8 cellular contexts compared by ENCODE assay signal in genomic region chr11:18672209-18672608, GRCh38. TPM values are rescaled to one million over a fixed set of nuclear protein-coding genes. Genes with fewer than 3 reads are reported as not detected.
DNase-seq lines count a peak whose midpoint lies in the region; ATAC-seq and TF ChIP-seq lines count a peak whose summit lies in the region.
"Not testable (repeated sequence)": the region's sequence is repeated elsewhere in the genome, so short reads cannot be mapped to it uniquely, and the experiment has no call there.

No MANE protein-coding gene starts in this region.

- not testable (repeated sequence) for H3K36me3 ChIP-seq in mucosa of descending colon (ENCODE audit: low read depth)

- not testable (repeated sequence) for H3K4me3 ChIP-seq in GM12865 (ENCODE audit: low read depth, low read length); mucosa of descending colon

- peak; percentile 84 for ATAC-seq in activated naive CD8-positive, alpha-beta T cell treated with anti-CD3 and anti-CD28 coated beads, Interleukin-2, amount 10 ng/mL, durations not matched to agents 7 days and 5 days (ENCODE audit: low read depth)
- ATAC-seq in mucosa of descending colon, result peak; percentile 73

- POLR2A ChIA-PET in activated naive CD8-positive, alpha-beta T cell treated with anti-CD3 and anti-CD28 coated beads, Interleukin-2, amount 10 ng/mL, durations not matched to agents 7 days and 5 days (lab: Charles Lee), result interaction anchor here (1.2 kb wide), 1 partner anchor 39 kb away, joined by 8 read pairs; the partner anchor contains the start of gene SPTY2D1

- DNase-seq in A172 (ENCODE audit: low spot score) (peak; percentile 67), GM12865 (ENCODE audit: low read depth) (peak; percentile 4), NOMO-1 treated with DMSO at 0.1 percent for 48 hours (lab: John Stamatoyannopoulos, UW; ENCODE audit: unreplicated experiment) (peak; percentile 5), mucosa of descending colon (peak in 1 of 3 donors; percentile 20)
- DNase-seq in activated CD4-positive, alpha-beta T cell treated with anti-CD3 and anti-CD28 coated beads for 1 hour, result peak; percentile 16
- DNase-seq in activated T-cell treated with anti-CD3 and anti-CD28 coated beads, Interleukin-2, amount 50 U/mL, for 1 hour, result peak; percentile 44
- peak; percentile 45 for DNase-seq in activated naive CD8-positive, alpha-beta T cell treated with anti-CD3 and anti-CD28 coated beads, Interleukin-2, amount 10 ng/mL, durations not matched to agents 7 days and 5 days
- DNase-seq in stimulated activated CD8-positive, alpha-beta memory T cell treated with anti-CD3 and anti-CD28 coated beads, Interleukin-12 subunit alpha, Interleukin-12 subunit beta, amount 100 ng/mL, for 1 hour (ENCODE audit: low read depth), result peak; percentile 34

- not testable (repeated sequence) for H3K4me1 ChIP-seq in mucosa of descending colon (ENCODE audit: low read depth)

- peak overlapping the region; percentile 97 for H3K27ac Mint-ChIP-seq in activated naive CD8-positive, alpha-beta T cell treated with anti-CD3 and anti-CD28 coated beads, Interleukin-2, amount 10 ng/mL, durations not matched to agents 7 days and 5 days

- not testable (repeated sequence) for H3K9me3 ChIP-seq in mucosa of descending colon

- intact Hi-C loops in mucosa of descending colon (cut with DNase I, micrococcal nuclease), result not testable (repeated sequence)

- TF ChIP-seq CTCF in GM12865 (IDR thresholded peaks at IDR 0.05; ENCODE audit: insufficient read depth, low read depth, low read length, missing control alignments); mucosa of descending colon (IDR thresholded peaks at IDR 0.05): not testable (repeated sequence)

- not testable (repeated sequence) for H3K36me3 Mint-ChIP-seq in activated naive CD8-positive, alpha-beta T cell treated with anti-CD3 and anti-CD28 coated beads, Interleukin-2, amount 10 ng/mL, durations not matched to agents 7 days and 5 days

- H3K27me3 Mint-ChIP-seq in activated naive CD8-positive, alpha-beta T cell treated with anti-CD3 and anti-CD28 coated beads, Interleukin-2, amount 10 ng/mL, durations not matched to agents 7 days and 5 days, result not testable (repeated sequence)

- H3K9me3 Mint-ChIP-seq in activated naive CD8-positive, alpha-beta T cell treated with anti-CD3 and anti-CD28 coated beads, Interleukin-2, amount 10 ng/mL, durations not matched to agents 7 days and 5 days, result not testable (repeated sequence)

- peaks cover 39% of the 10 kb centered on the region for H3K4me1 Mint-ChIP-seq in activated naive CD8-positive, alpha-beta T cell treated with anti-CD3 and anti-CD28 coated beads, Interleukin-2, amount 10 ng/mL, durations not matched to agents 7 days and 5 days

- H3K4me3 Mint-ChIP-seq in activated naive CD8-positive, alpha-beta T cell treated with anti-CD3 and anti-CD28 coated beads, Interleukin-2, amount 10 ng/mL, durations not matched to agents 7 days and 5 days, result peak overlapping the region; percentile 81

RNA-seq across cellular contexts. Expression of gene TMEM86A, which starts 26.4 kb away (rescaled TPM):
- 1.7 and 2.8 TPM in 2 replicates for total RNA-seq in A172 (2014; rRNA removed; shearing (Covaris generic))
- total RNA-seq in activated naive CD8-positive, alpha-beta T cell treated with anti-CD3 and anti-CD28 coated beads, Interleukin-2, amount 10 ng/mL, durations not matched to agents 7 days and 5 days, result 1 to 10 TPM; 1.4 to 1.7 TPM
- 1 to 10 TPM; 1.7 to 6.0 (median 5.0) TPM for total RNA-seq in mucosa of descending colon

RNA-seq across cellular contexts. Expression of gene SPTY2D1, which starts 38.1 kb away (rescaled TPM):
- total RNA-seq in A172 (2014; rRNA removed; shearing (Covaris generic)), result 21.0 and 26.3 TPM in 2 replicates
- 10 to 100 TPM; 27.8 to 27.9 TPM for total RNA-seq in activated naive CD8-positive, alpha-beta T cell treated with anti-CD3 and anti-CD28 coated beads, Interleukin-2, amount 10 ng/mL, durations not matched to agents 7 days and 5 days
- total RNA-seq in mucosa of descending colon, result 10 to 100 TPM; 18.5 to 20.2 (median 18.6) TPM

RNA-seq across cellular contexts. Expression of gene IGSF22, which starts 53.8 kb away (rescaled TPM):
- total RNA-seq in A172 (2014; rRNA removed; shearing (Covaris generic)), result not detected in 2 replicates
- total RNA-seq in activated naive CD8-positive, alpha-beta T cell treated with anti-CD3 and anti-CD28 coated beads, Interleukin-2, amount 10 ng/mL, durations not matched to agents 7 days and 5 days, result 1 to 10 TPM; 2.5 TPM
- total RNA-seq in mucosa of descending colon, result 1 to 10 TPM; 1.1 to 1.5 (median 1.5) TPM
